In the genomic region with DNA sequence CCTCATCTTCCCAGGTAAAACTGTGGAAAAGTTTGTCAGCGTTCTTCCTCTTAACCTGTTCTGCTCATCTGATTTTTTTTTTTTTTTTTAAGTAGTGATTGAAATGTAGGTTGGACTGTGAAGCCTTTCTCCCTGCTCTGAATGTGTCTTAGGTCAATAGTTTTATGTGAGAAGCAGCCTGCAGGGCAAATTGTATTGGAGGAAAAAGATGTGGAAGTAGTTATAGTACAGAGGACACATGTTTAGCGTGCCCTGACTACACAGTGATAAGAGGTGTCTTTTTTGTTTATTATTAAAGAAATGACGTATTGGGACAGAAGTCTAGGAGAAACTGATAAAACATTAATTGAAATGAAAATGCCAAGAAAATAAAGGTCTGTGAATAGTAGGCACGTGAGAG, we compare ENCODE assay signal across 8 cellular contexts. TPM values are rescaled to one million over a fixed set of nuclear protein-coding genes. Genes with fewer than 3 reads are reported as not detected.
DNase-seq lines count a peak whose midpoint lies in the region; ATAC-seq, FAIRE-seq and TF ChIP-seq lines count a peak whose summit lies in the region.

No MANE protein-coding gene starts in this region.

- POLR2A ChIA-PET in HepG2 (lab: Yijun Ruan, JAX): interaction anchor here (0.9 kb wide), 1 partner anchor 65 kb away, joined by 4 read pairs; no protein-coding TSS in a partner anchor

- H3K36me3 Mint-ChIP-seq in activated naive CD4-positive, alpha-beta T cell treated with anti-CD3 and anti-CD28 coated beads, Interleukin-2, amount 50 U/mL, for 24 hours: peaks cover 3% of the 10 kb centered on the region
- H3K36me3 Mint-ChIP-seq in type B pancreatic cell: peaks cover 6% of the 10 kb centered on the region

- H3K4me3 Mint-ChIP-seq in activated naive CD4-positive, alpha-beta T cell treated with anti-CD3 and anti-CD28 coated beads, Interleukin-2, amount 50 U/mL, for 24 hours: peak overlapping the region; percentile 87
- H3K4me3 Mint-ChIP-seq in type B pancreatic cell: peak overlapping the region; percentile 97

- no peak for DNase-seq in activated naive CD4-positive, alpha-beta T cell treated with Interleukin-2 at 50 U/mL for 16 hours
- DNase-seq in adipocyte (ENCODE audit: low read depth): peak; percentile 27
- no peak for DNase-seq in HepG2 (ENCODE audit: low spot score)
- DNase-seq in type B pancreatic cell (ENCODE audit: extremely low spot score, unreplicated experiment): no peak
- no peak for DNase-seq in DMS53 (lab: John Stamatoyannopoulos, UW)
- DNase-seq in T1000 (lab: John Stamatoyannopoulos, UW): no peak

- no peak for TF ChIP-seq EP300 in HepG2 (IDR thresholded peaks at IDR 0.05; ENCODE audit: low read depth in 2 of 2, low read length in 2 of 2)
- no peak for TF ChIP-seq EP300 in HepG2 (CRISPR knock-in tag; IDR thresholded peaks at IDR 0.05; ENCODE audit: borderline replicate concordance)

- CTCF ChIA-PET in HepG2 (lab: Yijun Ruan, JAX; ENCODE audit: low intra/inter-chr PET ratio, low total read pairs): no interaction called here

- peak overlapping the region; percentile 77 for H3K27ac ChIP-seq in HepG2 (ENCODE audit: extremely low read length, insufficient read depth, low read length)

- in situ Hi-C loops in HepG2 (cut with HindIII; ENCODE audit: extremely low pct_ligation_motif_present, low pct_unique_long_range_greater_than_20kb): no loop called here

- no peaks in the 10 kb centered on the region for H3K27me3 Mint-ChIP-seq in activated naive CD4-positive, alpha-beta T cell treated with anti-CD3 and anti-CD28 coated beads, Interleukin-2, amount 50 U/mL, for 24 hours
- H3K27me3 Mint-ChIP-seq in type B pancreatic cell: no peaks in the 10 kb centered on the region

- TF ChIP-seq RAD21 in HepG2 (CRISPR knock-in tag; IDR thresholded peaks at IDR 0.05): no peak

- H3K4me2 ChIP-seq in HepG2 (ENCODE audit: low read depth, low read length): peak overlapping the region; percentile 82

- H3K36me3 ChIP-seq in adipocyte (ENCODE audit: control insufficient read depth, insufficient read depth, low read length, severe bottlenecking): peaks cover 4% of the 10 kb centered on the region
- H3K36me3 ChIP-seq in HepG2 (replicated peaks in 1 of 2; ENCODE audit: control insufficient read depth in 1 of 2, insufficient read depth in 2 of 2, low read length in 2 of 2): peaks cover 2 to 11% of the 10 kb centered on the region in 2 experiments; a peak in 3 of 5 replicates

- intact Hi-C loops in HepG2 (cut with micrococcal nuclease; ENCODE audit: unreplicated experiment): loop anchor here (2.0 kb wide), 1 partner anchor 93 kb away; no protein-coding TSS in a partner anchor

- H4K20me1 ChIP-seq in HepG2 (ENCODE audit: insufficient read depth, low read length): no peaks in the 10 kb centered on the region; the same call in 1 of the 2 replicates

- no peak for TF ChIP-seq CTCF in HepG2 (CRISPR knock-in tag; IDR thresholded peaks at IDR 0.05)
- TF ChIP-seq CTCF in type B pancreatic cell (conservative IDR thresholded peaks at IDR 0.05): no peak

- no peak for ATAC-seq in HepG2
- no peak for ATAC-seq in HG02623 (IDR thresholded peaks at IDR 0.05; ENCODE audit: unreplicated experiment)

- WGBS in HepG2 (ENCODE audit: low lambda C conversion rate): 46% methylated on average over 4 of the region's 4 CpGs

- H3K27me3 ChIP-seq in adipocyte (replicated peaks; ENCODE audit: control insufficient read depth, insufficient read depth, low read length): no peaks in the 10 kb centered on the region
- H3K27me3 ChIP-seq in HepG2 (ENCODE audit: control insufficient read depth in 1 of 2, insufficient read depth in 2 of 2, low read length in 2 of 2): no peaks in the 10 kb centered on the region; a peak in 1 of 5 replicates

- no TSS peak for BruUV-seq in HepG2 (replicated peaks; lab: Mats Ljungman, UMichigan)

- FAIRE-seq in HepG2 (lab: Jason Lieb, UNC): no peak

- H3K4me3 ChIP-seq in adipocyte (ENCODE audit: low read length): peak overlapping the region; percentile 79
- peak overlapping the region; percentile 74 to 95 (median 75); a peak in 5 of 6 replicates for H3K4me3 ChIP-seq in HepG2 (replicated peaks in 1 of 3; ENCODE audit: insufficient read depth in 1 of 3, low read depth in 2 of 3, low read length in 3 of 3)

- H3K4me1 ChIP-seq in adipocyte (ENCODE audit: control insufficient read depth, insufficient read depth, low read length): peaks cover 26% of the 10 kb centered on the region
- H3K4me1 ChIP-seq in HepG2 (ENCODE audit: insufficient read depth, low read length): peaks cover 54% of the 10 kb centered on the region

- TF ChIP-seq POLR2A in HepG2 (IDR thresholded peaks at IDR 0.05; ENCODE audit: insufficient read depth in 1 of 2, low read depth in 2 of 2, low read length in 2 of 2): no peak

- H3K9ac ChIP-seq in adipocyte (ENCODE audit: low read length) (peak overlapping the region; percentile 84), HepG2 (ENCODE audit: insufficient read depth, low read depth, low read length) (peak overlapping the region; percentile 81)

- no peak overlapping the region for H2AFZ ChIP-seq in HepG2 (ENCODE audit: low read length)

- no peaks in the 10 kb centered on the region for H3K9me3 ChIP-seq in adipocyte (ENCODE audit: control insufficient read depth, low read length)
- no peaks in the 10 kb centered on the region for H3K9me3 ChIP-seq in HepG2 (ENCODE audit: low read length)

- H3K4me1 Mint-ChIP-seq in activated naive CD4-positive, alpha-beta T cell treated with anti-CD3 and anti-CD28 coated beads, Interleukin-2, amount 50 U/mL, for 24 hours: peaks cover 39% of the 10 kb centered on the region
- H3K4me1 Mint-ChIP-seq in type B pancreatic cell (ENCODE audit: unreplicated experiment): peaks cover 23% of the 10 kb centered on the region

- peaks cover 25% of the 10 kb centered on the region for H3K79me2 ChIP-seq in HepG2 (ENCODE audit: insufficient read depth, low read length)

- H3K9me3 Mint-ChIP-seq in activated naive CD4-positive, alpha-beta T cell treated with anti-CD3 and anti-CD28 coated beads, Interleukin-2, amount 50 U/mL, for 24 hours: no peaks in the 10 kb centered on the region
- H3K9me3 Mint-ChIP-seq in type B pancreatic cell: no peaks in the 10 kb centered on the region

- H3K27ac Mint-ChIP-seq in activated naive CD4-positive, alpha-beta T cell treated with anti-CD3 and anti-CD28 coated beads, Interleukin-2, amount 50 U/mL, for 24 hours: peak overlapping the region; percentile 95
- peak overlapping the region; percentile 96 for H3K27ac Mint-ChIP-seq in type B pancreatic cell

TF ChIP-seq in HepG2, 621 proteins besides CTCF, POLR2A, EP300 and RAD21 (continues in another document):
- TF ChIP-seq SIX1 (CRISPR knock-in tag; IDR thresholded peaks at IDR 0.05; ENCODE audit: borderline replicate concordance) (no peak), TBP (CRISPR knock-in tag; IDR thresholded peaks at IDR 0.05) (no peak), ZNF468 (CRISPR knock-in tag; IDR thresholded peaks at IDR 0.05) (no peak), CAMTA2 (CRISPR knock-in tag; IDR thresholded peaks at IDR 0.05; ENCODE audit: borderline replicate concordance) (no peak), RFX5 (IDR thresholded peaks at IDR 0.05; ENCODE audit: low read depth, low read length) (peak; percentile 72; the same call in 1 of the 2 replicates), ZNF572 (CRISPR knock-in tag; IDR thresholded peaks at IDR 0.05) (no peak), ZNF337 (CRISPR knock-in tag; IDR thresholded peaks at IDR 0.05; ENCODE audit: borderline replicate concordance, low read depth) (0 out of 2 replicates have a peak, but pooled peaks have one; percentile 54), POLR2AphosphoS5 (IDR thresholded peaks at IDR 0.05; ENCODE audit: low read depth, low read length) (no peak), ETV5 (CRISPR knock-in tag; IDR thresholded peaks at IDR 0.05; ENCODE audit: borderline replicate concordance) (no peak)
- TF ChIP-seq, protein P1, sequence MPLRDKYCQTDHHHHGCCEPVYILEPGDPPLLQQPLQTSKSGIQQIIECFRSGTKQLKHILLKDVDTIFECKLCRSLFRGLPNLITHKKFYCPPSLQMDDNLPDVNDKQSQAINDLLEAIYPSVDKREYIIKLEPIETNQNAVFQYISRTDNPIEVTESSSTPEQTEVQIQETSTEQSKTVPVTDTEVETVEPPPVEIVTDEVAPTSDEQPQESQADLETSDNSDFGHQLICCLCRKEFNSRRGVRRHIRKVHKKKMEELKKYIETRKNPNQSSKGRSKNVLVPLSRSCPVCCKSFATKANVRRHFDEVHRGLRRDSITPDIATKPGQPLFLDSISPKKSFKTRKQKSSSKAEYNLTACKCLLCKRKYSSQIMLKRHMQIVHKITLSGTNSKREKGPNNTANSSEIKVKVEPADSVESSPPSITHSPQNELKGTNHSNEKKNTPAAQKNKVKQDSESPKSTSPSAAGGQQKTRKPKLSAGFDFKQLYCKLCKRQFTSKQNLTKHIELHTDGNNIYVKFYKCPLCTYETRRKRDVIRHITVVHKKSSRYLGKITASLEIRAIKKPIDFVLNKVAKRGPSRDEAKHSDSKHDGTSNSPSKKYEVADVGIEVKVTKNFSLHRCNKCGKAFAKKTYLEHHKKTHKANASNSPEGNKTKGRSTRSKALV (CRISPR knock-in tag; IDR thresholded peaks at IDR 0.05): 0 out of 2 replicates have a peak, but pooled peaks have one; percentile 7

RNA-seq across cellular contexts. Expression of gene MTA3, which starts 1.5 kb away (rescaled TPM):
- total RNA-seq in HepG2 (2016; rRNA removed; fragmentation: Illumina TruSeq; extraction: Trizol) (48.8 and 57.6 TPM in 2 replicates), type B pancreatic cell (ENCODE audit: low replicate concordance) (49.4 and 59.7 TPM in 2 replicates)
- 39.9 and 45.9 TPM in 2 replicates for total RNA-seq in HepG2 (2016; cell fraction: cytosol; rRNA removed; fragmentation: Illumina TruSeq; extraction: Trizol; ENCODE audit: low read depth)
- 47.0 and 59.0 TPM in 2 replicates for total RNA-seq in HepG2 (2016; cell fraction: insoluble cytoplasmic fraction; rRNA removed; fragmentation: Illumina TruSeq; extraction: Trizol)
- total RNA-seq in HepG2 (2016; cell fraction: membrane; rRNA removed; fragmentation: Illumina TruSeq; extraction: Trizol): 58.3 and 61.7 TPM in 2 replicates
- 43.8 and 50.9 TPM in 2 replicates for total RNA-seq in HepG2 (2016; cell fraction: nucleus; rRNA removed; fragmentation: Illumina TruSeq; extraction: Trizol)
- polyA plus RNA-seq in HepG2 (2011; rRNA removed): 63.9 and 77.8 TPM in 2 replicates
- polyA plus RNA-seq in HepG2 (2011; cell fraction: cytosol; rRNA removed): 54.2 and 69.3 TPM in 2 replicates
- polyA plus RNA-seq in HepG2 (2011; cell fraction: nucleus; rRNA removed): 41.4 and 43.8 TPM in 2 replicates
- 63.9 and 78.6 TPM in 2 replicates for polyA plus RNA-seq in HepG2 (2012)
- polyA plus RNA-seq in HepG2 (2016; cell fraction: cytosol; fragmentation: Illumina TruSeq; extraction: Trizol; ENCODE audit: low read depth): 42.6 and 42.8 TPM in 2 replicates
- polyA plus RNA-seq in HepG2 (2016; cell fraction: insoluble cytoplasmic fraction; fragmentation: Illumina TruSeq; extraction: Trizol; ENCODE audit: low read depth): 97.1 and 99.3 TPM in 2 replicates
- polyA plus RNA-seq in HepG2 (2016; cell fraction: membrane; fragmentation: Illumina TruSeq; extraction: Trizol; ENCODE audit: low read depth): 64.5 and 75.8 TPM in 2 replicates
- polyA plus RNA-seq in HepG2 (2016; cell fraction: nucleus; fragmentation: Illumina TruSeq; extraction: Trizol; ENCODE audit: insufficient read depth, low read depth): 77.8 and 83.9 TPM in 2 replicates
- polyA minus RNA-seq in HepG2 (2011; rRNA and poly(A)+ RNA removed; ENCODE audit: low replicate concordance): 12.5 and 38.7 TPM in 2 replicates
- 31.0 and 41.1 TPM in 2 replicates for polyA minus RNA-seq in HepG2 (2011; cell fraction: cytosol; rRNA and poly(A)+ RNA removed)
- 85.1 and 103 TPM in 2 replicates for polyA minus RNA-seq in HepG2 (2011; cell fraction: nucleus; rRNA and poly(A)+ RNA removed)
